In genomic region chr10:73358331-73359279, GRCh38 we compare ENCODE assay signal across 8 cellular contexts. TPM values are rescaled to one million over a fixed set of nuclear protein-coding genes. Genes with fewer than 3 reads are reported as not detected.
DNase-seq lines count a peak whose midpoint lies in the region; ATAC-seq and TF ChIP-seq lines count a peak whose summit lies in the region.

Gene CFAP70, minus strand, starts transcription at chr10:73358864. Its CDS starts 4,068 bp downstream, at chr10:73354796.

- H3K36me3 ChIP-seq in testis (ENCODE audit: low read depth, missing control alignments), result no peaks in the 10 kb centered on the region

- intact Hi-C loops in head of caudate nucleus (cut with DNase I) (no loop called here), testis (cut with DNase I; ENCODE audit: low total_unique reads) (no loop called here)

- H3K27ac Mint-ChIP-seq in activated naive CD8-positive, alpha-beta T cell, result peak within 1 kb of the TSS; percentile 83

- H3K9me3 Mint-ChIP-seq in activated naive CD8-positive, alpha-beta T cell (ENCODE audit: low read depth), result no peaks in the 10 kb centered on the region

- no peaks in the 10 kb centered on the region for H3K9me3 ChIP-seq in testis

- TF ChIP-seq CTCF in omental fat pad (IDR thresholded peaks at IDR 0.05) (no peak), testis (IDR thresholded peaks at IDR 0.05) (no peak)

- H3K4me1 Mint-ChIP-seq in activated naive CD8-positive, alpha-beta T cell (ENCODE audit: low read depth), result peaks cover 13% of the 10 kb centered on the region

- peaks cover 4% of the 10 kb centered on the region for H3K36me3 Mint-ChIP-seq in activated naive CD8-positive, alpha-beta T cell

- DNase-seq in NCI-H1092 (lab: John Stamatoyannopoulos, UW) (peak; percentile 94), head of caudate nucleus (peak; percentile 81 to 96 (median 90)), omental fat pad (ENCODE audit: low spot score) (peak; percentile 45), testis (peak; percentile 95)

- H3K27me3 ChIP-seq in testis, result no peaks in the 10 kb centered on the region

- 1% methylated on average over 44 to 45 of the region's 45 CpGs for WGBS in testis, 2 donors

- H3K4me3 ChIP-seq in GM08714 (ENCODE audit: low read length) (peak within 1 kb of the TSS; percentile 67), testis (peak within 1 kb of the TSS; percentile 70 to 86)

- H3K4me1 ChIP-seq in testis, result no peaks in the 10 kb centered on the region

- ATAC-seq in HG02588 (IDR thresholded peaks at IDR 0.05; ENCODE audit: unreplicated experiment), result peak; percentile 85
- peak; percentile 97 for ATAC-seq in SK-N-SH treated with all-trans-retinoic acid at 6 μM for 48 hours
- peak; percentile 94 for ATAC-seq in omental fat pad (ENCODE audit: low FRiP score)

- peak within 1 kb of the TSS; percentile 96 for H3K4me3 Mint-ChIP-seq in activated naive CD8-positive, alpha-beta T cell

- TF ChIP-seq POLR2A in testis (IDR thresholded peaks at IDR 0.05), result no peak

- no peaks in the 10 kb centered on the region for H3K27me3 Mint-ChIP-seq in activated naive CD8-positive, alpha-beta T cell

- H3K27ac ChIP-seq in testis, result peak within 1 kb of the TSS in 1 of 2 donors; percentile 49

TF ChIP-seq in SK-N-SH treated with all-trans-retinoic acid at 6 μM for 48 hours, 23 proteins besides CTCF, POLR2A, EP300 and RAD21:
- TF ChIP-seq ZNF70 (CRISPR knock-in tag; IDR thresholded peaks at IDR 0.05), result peak; percentile 96
- TF ChIP-seq GLIS3 (CRISPR knock-in tag; IDR thresholded peaks at IDR 0.05), result no peak

RNA-seq across cellular contexts. Expression of gene CFAP70, which starts in this region (rescaled TPM):
- total RNA-seq in omental fat pad (1 to 10 TPM; 2.0 to 3.2 (median 3.0) TPM), testis (10 to 100 TPM; 29.6 to 46.2 TPM)
- 57.2 TPM for polyA plus RNA-seq in testis (ENCODE audit: insufficient read depth, low read depth, low replicate concordance)

Comparison
In these comparisons a context has a peak if more than half of its experiments do, and no peak if none do; other contexts are left out.
1. RNA of gene CFAP70 (total RNA-seq): 29.6 to 46.2 TPM in testis; 2.0 to 3.2 TPM in omental fat pad; every median in the first group is over 4 times any median in the second.
2. DNase-seq: peak in every context shown above with its lines; median percentile 95 in testis; 94 in NCI-H1092; 90 in head of caudate nucleus; 45 in omental fat pad.
3. Peak in every context shown above with its lines, with median percentiles within 50 percentile points of each other: ATAC-seq.